In genomic region chr11:119754199-119754598, GRCh38 we compare ENCODE assay signal across 18 cellular contexts. TPM values are rescaled to one million over a fixed set of nuclear protein-coding genes. Genes with fewer than 3 reads are reported as not detected.
DNase-seq lines count a peak whose midpoint lies in the region; ATAC-seq, FAIRE-seq and TF ChIP-seq lines count a peak whose summit lies in the region.
"Had no signal": no experiment of that assay in that cellular context is flagged by ENCODE, and none has a peak within 500 bp of the region (broad histone marks: within the 10 kb centered on the region; RNA-seq: fewer than 3 reads in every experiment).

No MANE protein-coding gene starts in this region.

- H2BK15ac ChIP-seq in H1 (ENCODE audit: low read length): no peak overlapping the region

- H3K4ac ChIP-seq in H1 (replicated peaks; ENCODE audit: insufficient read length, low read depth, low read length): no peak overlapping the region

- H3K4me2 ChIP-seq in H1 (ENCODE audit: insufficient read depth in 1 of 2, low read depth in 2 of 2, low read length in 2 of 2): no peak overlapping the region
- peak overlapping the region; percentile 60 for H3K4me2 ChIP-seq in smooth muscle cell
- H3K4me2 ChIP-seq: BLaER1 treated with 17β-estradiol and CSF1 and Interleukin-3, amounts not matched to agents 10 nM and 100 nM had no signal

- no peak for TF ChIP-seq RAD21 in H1 (IDR thresholded peaks at IDR 0.05 in 1 of 2, conservative IDR thresholded peaks at IDR 0.05 in 1 of 2; ENCODE audit: low read depth in 2 of 2, low read length in 2 of 2)

- FAIRE-seq in H1 (lab: Jason Lieb, UNC): no peak
- FAIRE-seq: K562 had no signal

- intact Hi-C loops in Right ventricle myocardium superior (cut with DNase I) (no loop called here), right cardiac atrium (cut with DNase I) (no loop called here), A673 (cut with micrococcal nuclease; ENCODE audit: unreplicated experiment) (no loop called here)

- H2AK5ac ChIP-seq in H1 (ENCODE audit: low read depth, low read length): no peak overlapping the region

- TF ChIP-seq CTCF in H1 (IDR thresholded peaks at IDR 0.05; ENCODE audit: control extremely low read depth in 1 of 3, insufficient read depth in 1 of 3, low read depth in 1 of 3, low read length in 3 of 3): no peak
- TF ChIP-seq CTCF in smooth muscle cell (IDR thresholded peaks at IDR 0.05; ENCODE audit: borderline replicate concordance, insufficient read depth, poor library complexity, severe bottlenecking): no peak
- no peak for TF ChIP-seq CTCF in GM20000 (IDR thresholded peaks at IDR 0.05; ENCODE audit: extremely low read depth, missing control alignments)
- no peak for TF ChIP-seq CTCF in A673 (conservative IDR thresholded peaks at IDR 0.05; ENCODE audit: low read depth, low read length)

- no peak overlapping the region for H2BK120ac ChIP-seq in H1 (replicated peaks; ENCODE audit: low read depth, low read length)

- H3K4me1 ChIP-seq in right cardiac atrium (ENCODE audit: control insufficient read depth, insufficient read depth, low read length): no peaks in the 10 kb centered on the region
- peaks cover 0 to 1% (median 0%) of the 10 kb centered on the region in 4 experiments; a peak in 3 of 7 replicates for H3K4me1 ChIP-seq in H1 (replicated peaks in 1 of 4; ENCODE audit: control insufficient read depth in 3 of 4, insufficient read depth in 4 of 4, low read length in 3 of 4)
- peaks cover 12% of the 10 kb centered on the region for H3K4me1 ChIP-seq in smooth muscle cell (ENCODE audit: low read depth)
- peaks cover 3% of the 10 kb centered on the region for H3K4me1 ChIP-seq in A673 (ENCODE audit: insufficient read depth, low read length, poor library complexity, severe bottlenecking)

- ATAC-seq in Right ventricle myocardium superior (ENCODE audit: poor library complexity): peak; percentile 25
- no peak for ATAC-seq in right cardiac atrium
- peak; percentile 47 for ATAC-seq in HG03342 (IDR thresholded peaks at IDR 0.05; ENCODE audit: unreplicated experiment)
- ATAC-seq: K562, PC-3 had no signal

- H3K79me1 ChIP-seq in H1 (ENCODE audit: low read depth, low read length): no peaks in the 10 kb centered on the region

- no peak overlapping the region for H3K18ac ChIP-seq in H1 (ENCODE audit: extremely low read depth, low read length)

- no peak overlapping the region for H3K9ac ChIP-seq in H1 (replicated peaks in 1 of 4; ENCODE audit: extremely low read depth in 1 of 4, low read depth in 3 of 4, low read length in 3 of 4)
- H3K9ac ChIP-seq in smooth muscle cell (ENCODE audit: low read depth): no peak overlapping the region
- H3K9ac ChIP-seq: BLaER1 treated with 17β-estradiol and CSF1 and Interleukin-3, amounts not matched to agents 10 nM and 100 nM had no signal

- no TSS peak for BruUV-seq in A673 (replicated peaks; lab: Mats Ljungman, UMichigan)

- no peak overlapping the region for H2BK5ac ChIP-seq in H1 (ENCODE audit: low read depth, low read length)

- H3K9me3 ChIP-seq in right cardiac atrium (ENCODE audit: control insufficient read depth, low read length) (no peaks in the 10 kb centered on the region), H1 (ENCODE audit: insufficient read depth in 2 of 2, low read depth in 1 of 2, low read length in 1 of 2) (no peaks in the 10 kb centered on the region), smooth muscle cell (replicated peaks; ENCODE audit: low read depth) (no peaks in the 10 kb centered on the region), A673 (ENCODE audit: low read depth, low read length, poor library complexity, severe bottlenecking) (no peaks in the 10 kb centered on the region)
- H3K9me3 ChIP-seq: BLaER1 treated with 17β-estradiol and CSF1 and Interleukin-3, amounts not matched to agents 10 nM and 100 nM had no signal

- H3K27ac ChIP-seq in right cardiac atrium (ENCODE audit: low read length): no peak overlapping the region
- no peak overlapping the region for H3K27ac ChIP-seq in H1 (ENCODE audit: low read depth, low read length)
- no peak overlapping the region for H3K27ac ChIP-seq in smooth muscle cell (ENCODE audit: low read depth)
- no peak overlapping the region for H3K27ac ChIP-seq in A673 (ENCODE audit: low read depth, low read length, poor library complexity, severe bottlenecking)
- H3K27ac ChIP-seq: BLaER1 treated with 17β-estradiol and CSF1 and Interleukin-3, amounts not matched to agents 10 nM and 100 nM; RWPE1 had no signal

- H3K23ac ChIP-seq in H1 (ENCODE audit: insufficient read length): no peak overlapping the region

- H3K27me3 ChIP-seq in right cardiac atrium (ENCODE audit: control insufficient read depth, insufficient read depth): no peaks in the 10 kb centered on the region
- H3K27me3 ChIP-seq in H1 (replicated peaks in 1 of 4; ENCODE audit: control insufficient read depth in 3 of 4, extremely low read depth in 1 of 4, insufficient read depth in 3 of 4, low read length in 3 of 4): peaks cover 0 to 9% (median 0%) of the 10 kb centered on the region in 4 experiments; a peak in 1 of 7 replicates
- H3K27me3 ChIP-seq in smooth muscle cell (ENCODE audit: low read depth): no peaks in the 10 kb centered on the region
- H3K27me3 ChIP-seq in A673 (replicated peaks; ENCODE audit: insufficient read depth, low read depth, low read length, poor library complexity): no peaks in the 10 kb centered on the region

- no peaks in the 10 kb centered on the region for H3F3A ChIP-seq in smooth muscle cell (ENCODE audit: low read depth)

- H4K8ac ChIP-seq in H1 (ENCODE audit: extremely low read depth, insufficient read depth, low read length): peak overlapping the region; percentile 5; the same call in 1 of the 2 replicates

- no peaks in the 10 kb centered on the region for H3K23me2 ChIP-seq in H1 (ENCODE audit: low read depth, low read length)

- H4K91ac ChIP-seq in H1 (replicated peaks; ENCODE audit: insufficient read length, low read length): no peak overlapping the region

- TF ChIP-seq EP300 in H1 (IDR thresholded peaks at IDR 0.05; ENCODE audit: borderline replicate concordance in 1 of 2, low read depth in 2 of 2, low read length in 2 of 2): no peak

- TF ChIP-seq POLR2A in H1 (IDR thresholded peaks at IDR 0.05; ENCODE audit: control extremely low read depth in 1 of 2, low read depth in 2 of 2, low read length in 2 of 2): no peak

- H4K20me1 ChIP-seq in H1 (replicated peaks in 1 of 2; ENCODE audit: control insufficient read depth in 1 of 2, insufficient read depth in 2 of 2, low read length in 2 of 2) (no peaks in the 10 kb centered on the region), smooth muscle cell (ENCODE audit: low read depth) (no peaks in the 10 kb centered on the region)

- H2AFZ ChIP-seq in H1 (ENCODE audit: low read length) (no peak overlapping the region), smooth muscle cell (ENCODE audit: low read depth) (no peak overlapping the region)

- H2BK12ac ChIP-seq in H1 (ENCODE audit: low read depth, low read length): no peak overlapping the region

- POLR2A ChIA-PET in H1 (lab: Charles Lee; ENCODE audit: partially characterized antibody): no interaction called here
- POLR2A ChIA-PET in A673 (lab: Charles Lee; ENCODE audit: low non-redundant PET): no interaction called here

- WGBS in right cardiac atrium: 81% methylated on average over 4 of the region's 4 CpGs
- WGBS in H1 (ENCODE audit: extremely low coverage in 1 of 2, insufficient coverage in 1 of 2, insufficient read length in 1 of 2, insufficient replicate concordance in 2 of 2, low coverage in 1 of 2, low lambda C conversion rate in 2 of 2, missing lambda C conversion rate in 1 of 2), 2 experiments: 96% methylated on average over 4 of the region's 4 CpGs; no CpG with 5 or more reads in 1 of the 2 experiments
- WGBS in smooth muscle cell (ENCODE audit: low lambda C conversion rate): 58% methylated on average over 4 of the region's 4 CpGs

- no peak overlapping the region for H3K56ac ChIP-seq in H1 (replicated peaks; ENCODE audit: insufficient read length, low read depth, low read length)

- H3K14ac ChIP-seq in H1 (ENCODE audit: insufficient read length): no peak overlapping the region

- no peak overlapping the region for H4K5ac ChIP-seq in H1 (ENCODE audit: insufficient read length, low read depth, low read length)

- DNase-seq in Right ventricle myocardium superior (no peak), right cardiac atrium (no peak), H1 (ENCODE audit: low read depth in 1 of 2, low spot score in 2 of 2) (no peak), smooth muscle cell (lab: John Stamatoyannopoulos, UW; ENCODE audit: unreplicated experiment) (no peak), GM20000 (ENCODE audit: low spot score) (no peak), A673 (ENCODE audit: low spot score) (no peak), hepatic stellate cell (ENCODE audit: low spot score) (no peak)
- DNase-seq: CD8-positive, alpha-beta memory T cell; DMS79 treated with DMSO at 0.1 percent for 48 hours; HCEC 1CT; NCI-H1417 treated with DMSO at 0.1 percent for 48 hours; NCI-H2029; NCI-H748 treated with DMSO at 0.1 percent for 48 hours; PC-3 had no signal

- H3K79me2 ChIP-seq in H1 (ENCODE audit: control insufficient read depth in 1 of 2, insufficient read depth in 2 of 2, low read length in 2 of 2) (no peaks in the 10 kb centered on the region), smooth muscle cell (ENCODE audit: low read depth) (no peaks in the 10 kb centered on the region)

- H3K4me3 ChIP-seq in right cardiac atrium (ENCODE audit: low read length) (no peak overlapping the region), H1 (ENCODE audit: extremely low read depth in 1 of 4, insufficient read depth in 2 of 4, low read depth in 3 of 4, low read length in 4 of 4) (no peak overlapping the region), smooth muscle cell (no peak overlapping the region), A673 (ENCODE audit: low read depth, low read length, poor library complexity, severe bottlenecking) (no peak overlapping the region)
- H3K4me3 ChIP-seq: BLaER1 treated with 17β-estradiol and CSF1 and Interleukin-3, amounts not matched to agents 10 nM and 100 nM; K562 had no signal

- H3K36me3 ChIP-seq in H1 (ENCODE audit: control insufficient read depth in 2 of 4, insufficient read depth in 4 of 4, low read length in 3 of 4) (no peaks in the 10 kb centered on the region), smooth muscle cell (ENCODE audit: low read depth) (no peaks in the 10 kb centered on the region), A673 (ENCODE audit: insufficient read depth, low read length, poor library complexity, severe bottlenecking) (no peaks in the 10 kb centered on the region)
- H3K36me3 ChIP-seq: BLaER1 treated with 17β-estradiol and CSF1 and Interleukin-3, amounts not matched to agents 10 nM and 100 nM had no signal

- CTCF ChIA-PET in H1 (lab: Charles Lee; ENCODE audit: partially characterized antibody): interaction anchor here (0.9 to 2.1 kb wide), 4 partner anchors 10 to 354 kb away, joined by 3 to 7 read pairs (median 3); no protein-coding TSS in a partner anchor
- CTCF ChIA-PET in A673 (lab: Charles Lee): interaction anchor here (0.6 kb wide), 1 partner anchor 1296 kb away, joined by 3 read pairs; no protein-coding TSS in a partner anchor

- H2BK20ac ChIP-seq in H1 (ENCODE audit: low read length): no peak overlapping the region

RNA-seq across cellular contexts. Expression of gene NECTIN1, which starts 25.2 kb away (rescaled TPM):
- total RNA-seq in Right ventricle myocardium superior (15.0 TPM), right cardiac atrium (10 to 100 TPM in 2 of 4 donors, 1 to 10 TPM in 2; 5.2 to 14.5 (median 10.8) TPM), smooth muscle cell (9.1 and 10.1 TPM in 2 replicates), A673 (2021) (9.8 and 10.1 TPM in 2 replicates)
- polyA plus RNA-seq in right cardiac atrium (6.3 TPM), H1 (2011; rRNA removed) (43.2 and 63.0 TPM in 2 replicates), smooth muscle cell (4.9 and 7.1 TPM in 2 replicates)
- total RNA-seq in H1 (2021; fragmentation: NEBNext Ultra II Directional; extraction: Animal tissue kit (Norgen Biotek cat#: 25700)): 97.6 and 97.7 TPM in 2 replicates
- polyA plus RNA-seq in H1 (2011; cell fraction: cytosol; rRNA removed): 43.8 TPM
- 74.6 TPM for polyA plus RNA-seq in H1 (2011; cell fraction: nucleus; rRNA removed)
- polyA plus RNA-seq in H1 (2012, experiment 1 of 2): 69.0 to 102 TPM (median 89.4 TPM) in 4 replicates
- polyA plus RNA-seq in H1 (2012, experiment 2 of 2): 73.5 TPM
- polyA plus RNA-seq in H1 (2013, experiment 1 of 2): 93.0 TPM
- 97.4 TPM for polyA plus RNA-seq in H1 (2013, experiment 2 of 2)
- 104 and 120 TPM in 2 replicates for polyA minus RNA-seq in H1 (2011; rRNA and poly(A)+ RNA removed)
- polyA minus RNA-seq in H1 (2011; cell fraction: cytosol; rRNA and poly(A)+ RNA removed): 68.6 TPM
- polyA minus RNA-seq in H1 (2011; cell fraction: nucleus; rRNA and poly(A)+ RNA removed): 58.5 TPM

Comparison
In these comparisons a context has a peak if more than half of its experiments do, and no peak if none do; other contexts are left out.
1. ATAC-seq: peak in Right ventricle myocardium superior (single experiment) and HG03342 (single experiment); none in right cardiac atrium (0 of 2).